24 cellular contexts compared by ENCODE assay signal in genomic region chr2:74938264-74938663, GRCh38. TPM values are rescaled to one million over a fixed set of nuclear protein-coding genes. Genes with fewer than 3 reads are reported as not detected.
DNase-seq lines count a peak whose midpoint lies in the region; ATAC-seq, FAIRE-seq and TF ChIP-seq lines count a peak whose summit lies in the region.
"Had no signal": no experiment of that assay in that cellular context is flagged by ENCODE, and none has a peak within 500 bp of the region (broad histone marks: within the 10 kb centered on the region; RNA-seq: fewer than 3 reads in every experiment).

No MANE protein-coding gene starts in this region.

- H3K4me3 ChIP-seq in A549 (no peak overlapping the region), K562 (no peak overlapping the region)
- H3K4me3 ChIP-seq: BLaER1 treated with 17β-estradiol and CSF1 and Interleukin-3, amounts not matched to agents 10 nM and 100 nM; GM12878 had no signal

- no peaks in the 10 kb centered on the region for H4K20me1 ChIP-seq in K562 (replicated peaks; ENCODE audit: control insufficient read depth, insufficient read depth, low read length)
- H4K20me1 ChIP-seq: BLaER1 treated with 17β-estradiol and CSF1 and Interleukin-3, amounts not matched to agents 10 nM and 100 nM had no signal

- peaks cover 1% of the 10 kb centered on the region for H3K36me3 Mint-ChIP-seq in activated T-helper 17 cell treated with anti-CD3 and anti-CD28 coated beads, Interleukin-2, amount 50 U/mL, for 72 hours (ENCODE audit: low read depth)

- H3K9ac ChIP-seq in K562 (ENCODE audit: insufficient read depth in 1 of 2, low read depth in 2 of 2, low read length in 2 of 2), result no peak overlapping the region
- H3K9ac ChIP-seq: BLaER1 treated with 17β-estradiol and CSF1 and Interleukin-3, amounts not matched to agents 10 nM and 100 nM had no signal

- TF ChIP-seq RAD21 in A549 (conservative IDR thresholded peaks at IDR 0.05 in 1 of 2, IDR thresholded peaks at IDR 0.05 in 1 of 2), result no peak
- no peak for TF ChIP-seq RAD21 in K562 (CRISPR knock-in tag; conservative IDR thresholded peaks at IDR 0.05 in 1 of 2, IDR thresholded peaks at IDR 0.05 in 1 of 2)

- ATAC-seq in A549 (no peak), K562 (no peak)
- ATAC-seq in activated T-helper 17 cell treated with anti-CD3 and anti-CD28 coated beads, Interleukin-2, amount 50 U/mL, for 72 hours (replicated peaks), result no peak
- ATAC-seq: CD8-positive, alpha-beta T cell; GM12878 had no signal

- in situ Hi-C loops in K562 (cut with MboI), result no loop called here

- H3K4me2 ChIP-seq in A549, result peak overlapping the region; percentile 64; the same call in 2 of the 3 replicates
- no peak overlapping the region for H3K4me2 ChIP-seq in K562 (ENCODE audit: insufficient read depth, low read length)
- H3K4me2 ChIP-seq: BLaER1 treated with 17β-estradiol and CSF1 and Interleukin-3, amounts not matched to agents 10 nM and 100 nM had no signal

- H3K4me3 Mint-ChIP-seq in activated T-helper 17 cell treated with anti-CD3 and anti-CD28 coated beads, Interleukin-2, amount 50 U/mL, for 72 hours, result no peak overlapping the region
- H3K4me3 Mint-ChIP-seq: B cell; CD4-positive, alpha-beta T cell; CD8-positive, alpha-beta T cell had no signal

- H3K27me3 Mint-ChIP-seq in activated T-helper 17 cell treated with anti-CD3 and anti-CD28 coated beads, Interleukin-2, amount 50 U/mL, for 72 hours, result no peaks in the 10 kb centered on the region
- H3K27me3 Mint-ChIP-seq: B cell had no signal

- peak; percentile 49 for FAIRE-seq in A549 (lab: Jason Lieb, UNC)
- peak; percentile 38 for FAIRE-seq in D721Med (lab: Jason Lieb, UNC)
- FAIRE-seq in K562 (lab: Jason Lieb, UNC), result no peak
- FAIRE-seq: A204.1, GM12878, GM12892, GM18507 had no signal

- no peaks in the 10 kb centered on the region for H3K9me1 ChIP-seq in K562 (ENCODE audit: control insufficient read depth, insufficient read depth, low read length)

- TF ChIP-seq EP300 in A549 (IDR thresholded peaks at IDR 0.05) (no peak), K562 (IDR thresholded peaks at IDR 0.05; ENCODE audit: low read length) (no peak)

- TF ChIP-seq POLR2A in A549 (IDR thresholded peaks at IDR 0.05; ENCODE audit: low read length) (no peak), K562 (conservative IDR thresholded peaks at IDR 0.05) (no peak)

- WGBS in A549 (ENCODE audit: missing lambda C conversion rate), result 82% methylated on average over 4 of the region's 4 CpGs
- WGBS in K562 (ENCODE audit: insufficient coverage, low coverage, missing lambda C conversion rate), result 56% methylated on average over 4 of the region's 4 CpGs

- H3K27me3 ChIP-seq in K562 (ENCODE audit: control insufficient read depth in 2 of 2, insufficient read depth in 2 of 2, low read length in 2 of 2), result no peaks in the 10 kb centered on the region
- H3K27me3 ChIP-seq: BLaER1 treated with 17β-estradiol and CSF1 and Interleukin-3, amounts not matched to agents 10 nM and 100 nM had no signal

- no peak overlapping the region for H2AFZ ChIP-seq in K562 (ENCODE audit: low read depth, low read length)

- H3K4me1 Mint-ChIP-seq in activated T-helper 17 cell treated with anti-CD3 and anti-CD28 coated beads, Interleukin-2, amount 50 U/mL, for 72 hours, result no peaks in the 10 kb centered on the region

- no peaks in the 10 kb centered on the region for H3K36me3 ChIP-seq in K562 (ENCODE audit: control insufficient read depth, insufficient read depth, low read length)
- H3K36me3 ChIP-seq: BLaER1 treated with 17β-estradiol and CSF1 and Interleukin-3, amounts not matched to agents 10 nM and 100 nM had no signal

- no peak overlapping the region for H3K27ac Mint-ChIP-seq in activated T-helper 17 cell treated with anti-CD3 and anti-CD28 coated beads, Interleukin-2, amount 50 U/mL, for 72 hours
- H3K27ac Mint-ChIP-seq: B cell; CD4-positive, alpha-beta T cell; CD8-positive, alpha-beta T cell had no signal

- no peaks in the 10 kb centered on the region for H3K9me3 Mint-ChIP-seq in activated T-helper 17 cell treated with anti-CD3 and anti-CD28 coated beads, Interleukin-2, amount 50 U/mL, for 72 hours
- H3K9me3 Mint-ChIP-seq: CD4-positive, alpha-beta T cell; CD8-positive, alpha-beta T cell had no signal

- H3K9me3 ChIP-seq in A549 (no peaks in the 10 kb centered on the region), K562 (replicated peaks; ENCODE audit: control insufficient read depth, insufficient read depth, low read depth, low read length) (no peaks in the 10 kb centered on the region)
- H3K9me3 ChIP-seq: BLaER1 treated with 17β-estradiol and CSF1 and Interleukin-3, amounts not matched to agents 10 nM and 100 nM; Caco-2 had no signal

- H3K27ac ChIP-seq in A549 (no peak overlapping the region), K562 (ENCODE audit: extremely low read depth, low read depth, low read length) (no peak overlapping the region)
- H3K27ac ChIP-seq: BLaER1 treated with 17β-estradiol and CSF1 and Interleukin-3, amounts not matched to agents 10 nM and 100 nM; C4-2B had no signal

- H3K79me2 ChIP-seq in K562 (ENCODE audit: control insufficient read depth, insufficient read depth, low read length), result no peaks in the 10 kb centered on the region

- intact Hi-C loops in K562 (cut with micrococcal nuclease), result no loop called here

- no TSS peak for BruUV-seq in K562 (replicated peaks; lab: Mats Ljungman, UMichigan)

- POLR2A ChIA-PET in A549 (lab: Yijun Ruan, JAX) (no interaction called here), K562 (lab: Yijun Ruan, JAX) (no interaction called here)

- DNase-seq in A549 (ENCODE audit: low read depth in 1 of 2, low spot score in 1 of 2), result no peak
- DNase-seq in D721Med (ENCODE audit: insufficient read length, low spot score), result no peak
- no peak for DNase-seq in K562 (ENCODE audit: extremely low read depth in 1 of 4, low spot score in 3 of 4)
- no peak for DNase-seq in NCI-H1417 (lab: John Stamatoyannopoulos, UW)
- DNase-seq: 8988T; AML-193; Caco-2; Calu3; CD4-positive, alpha-beta T cell; CD8-positive, alpha-beta T cell; DMS 273 treated with DMSO at 0.1 percent for 48 hours; DMS153; DMS79; DND-41; EL; GDM1 had no signal

- H3K4me1 ChIP-seq in A549, result peaks cover 33% of the 10 kb centered on the region
- peaks cover 0 to 18% of the 10 kb centered on the region in 2 experiments; a peak in 2 of 5 replicates for H3K4me1 ChIP-seq in K562 (replicated peaks in 1 of 2; ENCODE audit: control insufficient read depth in 2 of 2, insufficient read depth in 2 of 2, low read length in 2 of 2)
- H3K4me1 ChIP-seq: BLaER1 treated with 17β-estradiol and CSF1 and Interleukin-3, amounts not matched to agents 10 nM and 100 nM had no signal

- TF ChIP-seq CTCF in A549 (IDR thresholded peaks at IDR 0.05) (no peak), D721Med (IDR thresholded peaks at IDR 0.05; ENCODE audit: insufficient read depth, missing control alignments) (no peak), K562 (IDR thresholded peaks at IDR 0.05 in 2 of 3, conservative IDR thresholded peaks at IDR 0.05 in 1 of 3; ENCODE audit: insufficient read depth in 2 of 3, low read depth in 1 of 3, low read length in 3 of 3) (no peak)

- CTCF ChIA-PET in A549 (lab: Yijun Ruan, JAX), result no interaction called here
- CTCF ChIA-PET in K562 (lab: Yijun Ruan, JAX; ENCODE audit: low intra/inter-chr PET ratio), result no interaction called here

TF ChIP-seq in A549, 52 proteins besides CTCF, POLR2A, EP300 and RAD21:
- TF ChIP-seq HOXA7 (CRISPR knock-in tag; IDR thresholded peaks at IDR 0.05) (no peak), MAFK (IDR thresholded peaks at IDR 0.05; ENCODE audit: partially characterized antibody) (peak; percentile 73)

TF ChIP-seq in K562, 482 proteins besides CTCF, POLR2A, EP300 and RAD21:
- TF ChIP-seq NR1H2 (CRISPR knock-in tag; IDR thresholded peaks at IDR 0.05) (no peak), ZNF316 (IDR thresholded peaks at IDR 0.05) (peak; percentile 74)

RNA-seq across cellular contexts. Expression of gene POLE4, which starts 20.2 kb away (rescaled TPM):
- polyA plus RNA-seq in A549 (2011; rRNA removed) (88.5 and 101 TPM in 2 replicates), A549 (2017; fragmentation: RNase III; extraction: RNeasy Plus Mini Kit Qiagen cat#74134 plus additional on column Dnase treatment) (83.1 to 91.4 TPM (median 90.4 TPM) in 3 replicates), K562 (2011; rRNA removed) (37.6 and 73.7 TPM in 2 replicates), K562 (2014; fragmentation: Illumina TruSeq; extraction: Trizol) (26.7 and 30.9 TPM in 2 replicates), K562 (2014; fragmentation: Nextera tagmentation; extraction: Ambion mirVana) (10 to 100 TPM; 25.7 to 33.2 TPM), K562 (2014; rRNA removed) (58.9 and 70.2 TPM in 2 replicates)
- 78.9 and 89.8 TPM in 2 replicates for polyA plus RNA-seq in A549 (2012; cell fraction: cytosol; rRNA removed)
- 24.0 and 30.4 TPM in 2 replicates for polyA plus RNA-seq in A549 (2012; cell fraction: nucleus; rRNA removed)
- 17.0 and 19.9 TPM in 2 replicates for polyA minus RNA-seq in A549 (2011; rRNA and poly(A)+ RNA removed)
- total RNA-seq in K562 (2011; cell fraction: chromatin; rRNA removed; ENCODE audit: low replicate concordance), result 11.4 and 20.9 TPM in 2 replicates
- total RNA-seq in K562 (2011; cell fraction: nucleolus; rRNA removed), result 8.0 and 10.5 TPM in 2 replicates
- total RNA-seq in K562 (2011; cell fraction: nucleoplasm; rRNA removed), result 19.5 and 32.4 TPM in 2 replicates
- total RNA-seq in K562 (2014; rRNA removed) (58.0 and 59.3 TPM in 2 replicates), K562 (2014; rRNA removed; fragmentation: Illumina TruSeq; extraction: Trizol) (57.3 and 57.5 TPM in 2 replicates), K562 (2015; rRNA removed; fragmentation: Illumina TruSeq; extraction: Trizol) (53.2 and 55.1 TPM in 2 replicates), K562 (2021) (70.0 and 84.1 TPM in 2 replicates)
- 15.2 and 19.0 TPM in 2 replicates for polyA plus RNA-seq in K562 (2011; cell fraction: cytosol; rRNA removed)
- polyA plus RNA-seq in K562 (2011; cell fraction: nucleus; rRNA removed), result 11.7 and 13.1 TPM in 2 replicates
- polyA plus RNA-seq in K562 (2012), result 37.9 and 80.1 TPM in 2 replicates
- 4.4 and 9.5 TPM in 2 replicates for polyA minus RNA-seq in K562 (2011; rRNA and poly(A)+ RNA removed)
- polyA minus RNA-seq in K562 (2011; cell fraction: cytosol; rRNA and poly(A)+ RNA removed), result 9.3 and 12.3 TPM in 2 replicates
- polyA minus RNA-seq in K562 (2011; cell fraction: nucleus; rRNA and poly(A)+ RNA removed), result 9.0 and 15.3 TPM in 2 replicates
- total RNA-seq in activated T-helper 17 cell treated with anti-CD3 and anti-CD28 coated beads, Interleukin-2, amount 50 U/mL, for 72 hours, result 10 to 100 TPM; 48.3 to 73.6 TPM

Comparison
In these comparisons a context has a peak if more than half of its experiments do, and no peak if none do; other contexts are left out.
1. Of the 35 proteins assayed by ChIP-seq in both K562 and A549: peak only in K562: none; only in A549: MAFK; in both: none; in neither: 34.